Comparison of ENCODE assay signal across 1 cellular context in the genomic region with DNA sequence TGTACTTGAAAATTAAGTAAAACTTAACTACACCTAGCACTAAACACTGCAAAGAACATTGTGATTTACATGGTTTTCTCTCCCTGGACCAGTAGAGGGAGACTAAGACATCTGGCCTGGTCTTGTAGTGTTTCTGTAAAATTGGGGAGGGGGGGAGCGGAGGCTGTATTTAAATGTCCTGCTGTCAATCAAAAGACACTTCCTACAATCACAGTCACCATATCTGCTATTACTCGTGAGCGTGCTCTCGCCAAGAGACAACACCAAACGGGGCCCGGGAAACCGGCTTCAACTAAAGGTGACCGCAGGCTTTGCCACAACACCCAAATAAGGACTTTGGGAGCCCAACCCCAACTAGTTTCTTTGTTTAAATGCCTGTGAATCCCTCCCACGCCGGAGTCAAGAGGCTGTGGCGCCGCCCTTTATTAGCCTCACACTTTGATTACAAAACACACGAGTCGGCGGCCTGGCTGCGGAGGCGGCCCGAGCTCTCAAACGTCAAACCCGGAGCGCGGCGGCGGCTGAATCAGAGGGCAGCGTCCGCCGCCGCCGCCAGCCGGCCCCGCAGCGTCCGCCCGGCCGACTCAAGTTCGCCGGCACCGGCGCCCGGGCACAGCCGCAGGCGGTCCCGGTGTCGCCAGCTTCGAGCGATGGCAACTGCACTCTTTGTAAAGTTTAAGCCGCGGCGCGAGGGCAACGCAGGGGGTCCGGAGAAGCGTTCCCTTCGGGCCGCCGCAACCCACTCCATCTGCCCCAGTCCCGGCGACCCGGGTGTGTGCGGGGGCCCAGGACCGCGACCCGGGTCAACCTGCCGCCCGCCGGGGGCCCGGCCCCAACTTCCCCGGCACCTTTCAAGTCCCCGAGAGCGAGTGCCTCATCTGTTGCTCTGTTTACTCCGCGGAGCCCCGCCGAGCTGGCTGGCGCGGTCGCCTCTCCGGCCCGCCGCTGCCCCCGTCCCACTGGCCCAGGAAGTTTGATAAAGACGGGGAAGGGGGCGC.
TF ChIP-seq lines count a peak whose summit lies in the region.

No MANE protein-coding gene starts in this region.

TF ChIP-seq in K562, 482 proteins besides CTCF, POLR2A, EP300 and RAD21 (continued from another document and continues in another):
- TF ChIP-seq, protein P1, sequence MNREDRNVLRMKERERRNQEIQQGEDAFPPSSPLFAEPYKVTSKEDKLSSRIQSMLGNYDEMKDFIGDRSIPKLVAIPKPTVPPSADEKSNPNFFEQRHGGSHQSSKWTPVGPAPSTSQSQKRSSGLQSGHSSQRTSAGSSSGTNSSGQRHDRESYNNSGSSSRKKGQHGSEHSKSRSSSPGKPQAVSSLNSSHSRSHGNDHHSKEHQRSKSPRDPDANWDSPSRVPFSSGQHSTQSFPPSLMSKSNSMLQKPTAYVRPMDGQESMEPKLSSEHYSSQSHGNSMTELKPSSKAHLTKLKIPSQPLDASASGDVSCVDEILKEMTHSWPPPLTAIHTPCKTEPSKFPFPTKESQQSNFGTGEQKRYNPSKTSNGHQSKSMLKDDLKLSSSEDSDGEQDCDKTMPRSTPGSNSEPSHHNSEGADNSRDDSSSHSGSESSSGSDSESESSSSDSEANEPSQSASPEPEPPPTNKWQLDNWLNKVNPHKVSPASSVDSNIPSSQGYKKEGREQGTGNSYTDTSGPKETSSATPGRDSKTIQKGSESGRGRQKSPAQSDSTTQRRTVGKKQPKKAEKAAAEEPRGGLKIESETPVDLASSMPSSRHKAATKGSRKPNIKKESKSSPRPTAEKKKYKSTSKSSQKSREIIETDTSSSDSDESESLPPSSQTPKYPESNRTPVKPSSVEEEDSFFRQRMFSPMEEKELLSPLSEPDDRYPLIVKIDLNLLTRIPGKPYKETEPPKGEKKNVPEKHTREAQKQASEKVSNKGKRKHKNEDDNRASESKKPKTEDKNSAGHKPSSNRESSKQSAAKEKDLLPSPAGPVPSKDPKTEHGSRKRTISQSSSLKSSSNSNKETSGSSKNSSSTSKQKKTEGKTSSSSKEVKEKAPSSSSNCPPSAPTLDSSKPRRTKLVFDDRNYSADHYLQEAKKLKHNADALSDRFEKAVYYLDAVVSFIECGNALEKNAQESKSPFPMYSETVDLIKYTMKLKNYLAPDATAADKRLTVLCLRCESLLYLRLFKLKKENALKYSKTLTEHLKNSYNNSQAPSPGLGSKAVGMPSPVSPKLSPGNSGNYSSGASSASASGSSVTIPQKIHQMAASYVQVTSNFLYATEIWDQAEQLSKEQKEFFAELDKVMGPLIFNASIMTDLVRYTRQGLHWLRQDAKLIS (CRISPR knock-in tag; IDR thresholded peaks at IDR 0.05), result 0 out of 2 replicates have a peak, but pooled peaks have one; percentile 13
- TF ChIP-seq PHF21A (IDR thresholded peaks at IDR 0.05; ENCODE audit: borderline replicate concordance, low read depth), result peak; percentile 99
- TF ChIP-seq, protein P2, sequence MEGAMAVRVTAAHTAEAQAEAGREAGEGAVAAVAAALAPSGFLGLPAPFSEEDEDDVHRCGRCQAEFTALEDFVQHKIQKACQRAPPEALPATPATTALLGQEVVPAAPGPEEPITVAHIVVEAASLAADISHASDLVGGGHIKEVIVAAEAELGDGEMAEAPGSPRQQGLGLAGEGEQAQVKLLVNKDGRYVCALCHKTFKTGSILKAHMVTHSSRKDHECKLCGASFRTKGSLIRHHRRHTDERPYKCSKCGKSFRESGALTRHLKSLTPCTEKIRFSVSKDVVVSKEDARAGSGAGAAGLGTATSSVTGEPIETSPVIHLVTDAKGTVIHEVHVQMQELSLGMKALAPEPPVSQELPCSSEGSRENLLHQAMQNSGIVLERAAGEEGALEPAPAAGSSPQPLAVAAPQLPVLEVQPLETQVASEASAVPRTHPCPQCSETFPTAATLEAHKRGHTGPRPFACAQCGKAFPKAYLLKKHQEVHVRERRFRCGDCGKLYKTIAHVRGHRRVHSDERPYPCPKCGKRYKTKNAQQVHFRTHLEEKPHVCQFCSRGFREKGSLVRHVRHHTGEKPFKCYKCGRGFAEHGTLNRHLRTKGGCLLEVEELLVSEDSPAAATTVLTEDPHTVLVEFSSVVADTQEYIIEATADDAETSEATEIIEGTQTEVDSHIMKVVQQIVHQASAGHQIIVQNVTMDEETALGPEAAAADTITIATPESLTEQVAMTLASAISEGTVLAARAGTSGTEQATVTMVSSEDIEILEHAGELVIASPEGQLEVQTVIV (CRISPR knock-in tag; IDR thresholded peaks at IDR 0.05; ENCODE audit: borderline replicate concordance), result no peak
- TF ChIP-seq MECOM (CRISPR knock-in tag; IDR thresholded peaks at IDR 0.05), result peak; percentile 24; the same call in 1 of the 2 replicates
- TF ChIP-seq SMAD1 (IDR thresholded peaks at IDR 0.05; ENCODE audit: low read depth, low read length, partially characterized antibody), result peak; percentile 20
- TF ChIP-seq BCOR (IDR thresholded peaks at IDR 0.05), result peak; percentile 90
- TF ChIP-seq, protein P3, sequence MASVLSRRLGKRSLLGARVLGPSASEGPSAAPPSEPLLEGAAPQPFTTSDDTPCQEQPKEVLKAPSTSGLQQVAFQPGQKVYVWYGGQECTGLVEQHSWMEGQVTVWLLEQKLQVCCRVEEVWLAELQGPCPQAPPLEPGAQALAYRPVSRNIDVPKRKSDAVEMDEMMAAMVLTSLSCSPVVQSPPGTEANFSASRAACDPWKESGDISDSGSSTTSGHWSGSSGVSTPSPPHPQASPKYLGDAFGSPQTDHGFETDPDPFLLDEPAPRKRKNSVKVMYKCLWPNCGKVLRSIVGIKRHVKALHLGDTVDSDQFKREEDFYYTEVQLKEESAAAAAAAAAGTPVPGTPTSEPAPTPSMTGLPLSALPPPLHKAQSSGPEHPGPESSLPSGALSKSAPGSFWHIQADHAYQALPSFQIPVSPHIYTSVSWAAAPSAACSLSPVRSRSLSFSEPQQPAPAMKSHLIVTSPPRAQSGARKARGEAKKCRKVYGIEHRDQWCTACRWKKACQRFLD (CRISPR knock-in tag; IDR thresholded peaks at IDR 0.05), result peak; percentile 90
- TF ChIP-seq MTA3 (IDR thresholded peaks at IDR 0.05; ENCODE audit: borderline replicate concordance), result peak; percentile 67; the same call in 1 of the 2 replicates
- no peak for TF ChIP-seq JUNB (CRISPR knock-in tag; conservative IDR thresholded peaks at IDR 0.05)
- no peak for TF ChIP-seq NFXL1 (CRISPR knock-in tag; IDR thresholded peaks at IDR 0.05)
- TF ChIP-seq FOXP1 (CRISPR knock-in tag; IDR thresholded peaks at IDR 0.05), result peak; percentile 79; the same call in 1 of the 2 replicates
- TF ChIP-seq FOXM1 (IDR thresholded peaks at IDR 0.05; ENCODE audit: low read depth), result peak; percentile 60
- no peak; the same call in 1 of the 2 replicates for TF ChIP-seq FOXM1 (CRISPR knock-in tag; IDR thresholded peaks at IDR 0.05; ENCODE audit: low read depth)
- TF ChIP-seq CEBPG (CRISPR knock-in tag; IDR thresholded peaks at IDR 0.05), result no peak
- TF ChIP-seq CEBPG (tag; conservative IDR thresholded peaks at IDR 0.05 in 1 of 2, IDR thresholded peaks at IDR 0.05 in 1 of 2), result peak in 1 of 2 experiments; percentile 40; a peak in 1 of 4 replicates
- TF ChIP-seq ETV1 (tag; conservative IDR thresholded peaks at IDR 0.05; ENCODE audit: low read depth), result 0 out of 2 replicates have a peak, but pooled peaks have one; percentile 32
- TF ChIP-seq LEF1 (IDR thresholded peaks at IDR 0.05), result peak; percentile 70
- TF ChIP-seq SIN3A (IDR thresholded peaks at IDR 0.05; ENCODE audit: borderline replicate concordance in 2 of 2, control insufficient read depth in 1 of 2, low read depth in 2 of 2, low read length in 2 of 2), result peak; percentile 8 to 60; a peak in 2 of 4 replicates
- TF ChIP-seq, protein P4, sequence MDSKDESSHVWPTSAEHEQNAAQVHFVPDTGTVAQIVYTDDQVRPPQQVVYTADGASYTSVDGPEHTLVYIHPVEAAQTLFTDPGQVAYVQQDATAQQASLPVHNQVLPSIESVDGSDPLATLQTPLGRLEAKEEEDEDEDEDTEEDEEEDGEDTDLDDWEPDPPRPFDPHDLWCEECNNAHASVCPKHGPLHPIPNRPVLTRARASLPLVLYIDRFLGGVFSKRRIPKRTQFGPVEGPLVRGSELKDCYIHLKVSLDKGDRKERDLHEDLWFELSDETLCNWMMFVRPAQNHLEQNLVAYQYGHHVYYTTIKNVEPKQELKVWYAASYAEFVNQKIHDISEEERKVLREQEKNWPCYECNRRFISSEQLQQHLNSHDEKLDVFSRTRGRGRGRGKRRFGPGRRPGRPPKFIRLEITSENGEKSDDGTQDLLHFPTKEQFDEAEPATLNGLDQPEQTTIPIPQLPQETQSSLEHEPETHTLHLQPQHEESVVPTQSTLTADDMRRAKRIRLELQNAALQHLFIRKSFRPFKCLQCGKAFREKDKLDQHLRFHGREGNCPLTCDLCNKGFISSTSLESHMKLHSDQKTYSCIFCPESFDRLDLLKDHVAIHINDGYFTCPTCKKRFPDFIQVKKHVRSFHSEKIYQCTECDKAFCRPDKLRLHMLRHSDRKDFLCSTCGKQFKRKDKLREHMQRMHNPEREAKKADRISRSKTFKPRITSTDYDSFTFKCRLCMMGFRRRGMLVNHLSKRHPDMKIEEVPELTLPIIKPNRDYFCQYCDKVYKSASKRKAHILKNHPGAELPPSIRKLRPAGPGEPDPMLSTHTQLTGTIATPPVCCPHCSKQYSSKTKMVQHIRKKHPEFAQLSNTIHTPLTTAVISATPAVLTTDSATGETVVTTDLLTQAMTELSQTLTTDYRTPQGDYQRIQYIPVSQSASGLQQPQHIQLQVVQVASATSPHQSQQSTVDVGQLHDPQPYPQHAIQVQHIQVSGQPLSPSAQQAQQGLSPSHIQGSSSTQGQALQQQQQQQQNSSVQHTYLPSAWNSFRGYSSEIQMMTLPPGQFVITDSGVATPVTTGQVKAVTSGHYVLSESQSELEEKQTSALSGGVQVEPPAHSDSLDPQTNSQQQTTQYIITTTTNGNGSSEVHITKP (IDR thresholded peaks at IDR 0.05; ENCODE audit: partially characterized antibody), result peak; percentile 32
- 0 out of 2 replicates have a peak, but pooled peaks have one; percentile 8 for TF ChIP-seq KHSRP (IDR thresholded peaks at IDR 0.05)
- TF ChIP-seq, protein P5, sequence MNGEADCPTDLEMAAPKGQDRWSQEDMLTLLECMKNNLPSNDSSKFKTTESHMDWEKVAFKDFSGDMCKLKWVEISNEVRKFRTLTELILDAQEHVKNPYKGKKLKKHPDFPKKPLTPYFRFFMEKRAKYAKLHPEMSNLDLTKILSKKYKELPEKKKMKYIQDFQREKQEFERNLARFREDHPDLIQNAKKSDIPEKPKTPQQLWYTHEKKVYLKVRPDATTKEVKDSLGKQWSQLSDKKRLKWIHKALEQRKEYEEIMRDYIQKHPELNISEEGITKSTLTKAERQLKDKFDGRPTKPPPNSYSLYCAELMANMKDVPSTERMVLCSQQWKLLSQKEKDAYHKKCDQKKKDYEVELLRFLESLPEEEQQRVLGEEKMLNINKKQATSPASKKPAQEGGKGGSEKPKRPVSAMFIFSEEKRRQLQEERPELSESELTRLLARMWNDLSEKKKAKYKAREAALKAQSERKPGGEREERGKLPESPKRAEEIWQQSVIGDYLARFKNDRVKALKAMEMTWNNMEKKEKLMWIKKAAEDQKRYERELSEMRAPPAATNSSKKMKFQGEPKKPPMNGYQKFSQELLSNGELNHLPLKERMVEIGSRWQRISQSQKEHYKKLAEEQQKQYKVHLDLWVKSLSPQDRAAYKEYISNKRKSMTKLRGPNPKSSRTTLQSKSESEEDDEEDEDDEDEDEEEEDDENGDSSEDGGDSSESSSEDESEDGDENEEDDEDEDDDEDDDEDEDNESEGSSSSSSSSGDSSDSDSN (IDR thresholded peaks at IDR 0.05; ENCODE audit: borderline replicate concordance in 1 of 2, low read depth in 2 of 2, low read length in 2 of 2), result peak in 1 of 2 experiments; percentile 75; a peak in 1 of 4 replicates
- peak; percentile 86 for TF ChIP-seq CXXC5 (CRISPR knock-in tag; IDR thresholded peaks at IDR 0.05)
- peak; percentile 88; the same call in 1 of the 2 replicates for TF ChIP-seq PHB (CRISPR knock-in tag; IDR thresholded peaks at IDR 0.05)
- no peak for TF ChIP-seq NUFIP1 (IDR thresholded peaks at IDR 0.05; ENCODE audit: partially characterized antibody)
- TF ChIP-seq CBX2 (IDR thresholded peaks at IDR 0.05; ENCODE audit: insufficient read depth, low read length, poor library complexity, severe bottlenecking), result no peak
- TF ChIP-seq BRCA1 (IDR thresholded peaks at IDR 0.05), result no peak
- 0 out of 2 replicates have a peak, but pooled peaks have one; percentile 89 for TF ChIP-seq BRCA1 (CRISPR knock-in tag; IDR thresholded peaks at IDR 0.05)
- TF ChIP-seq NONO (IDR thresholded peaks at IDR 0.05; ENCODE audit: low read depth in 2 of 2, low read length in 1 of 2), result peak; percentile 72 to 76; a peak in 2 of 4 replicates
- TF ChIP-seq, protein P6, sequence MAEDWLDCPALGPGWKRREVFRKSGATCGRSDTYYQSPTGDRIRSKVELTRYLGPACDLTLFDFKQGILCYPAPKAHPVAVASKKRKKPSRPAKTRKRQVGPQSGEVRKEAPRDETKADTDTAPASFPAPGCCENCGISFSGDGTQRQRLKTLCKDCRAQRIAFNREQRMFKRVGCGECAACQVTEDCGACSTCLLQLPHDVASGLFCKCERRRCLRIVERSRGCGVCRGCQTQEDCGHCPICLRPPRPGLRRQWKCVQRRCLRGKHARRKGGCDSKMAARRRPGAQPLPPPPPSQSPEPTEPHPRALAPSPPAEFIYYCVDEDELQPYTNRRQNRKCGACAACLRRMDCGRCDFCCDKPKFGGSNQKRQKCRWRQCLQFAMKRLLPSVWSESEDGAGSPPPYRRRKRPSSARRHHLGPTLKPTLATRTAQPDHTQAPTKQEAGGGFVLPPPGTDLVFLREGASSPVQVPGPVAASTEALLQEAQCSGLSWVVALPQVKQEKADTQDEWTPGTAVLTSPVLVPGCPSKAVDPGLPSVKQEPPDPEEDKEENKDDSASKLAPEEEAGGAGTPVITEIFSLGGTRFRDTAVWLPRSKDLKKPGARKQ (CRISPR knock-in tag; IDR thresholded peaks at IDR 0.05), result no peak
- TF ChIP-seq, protein P7, sequence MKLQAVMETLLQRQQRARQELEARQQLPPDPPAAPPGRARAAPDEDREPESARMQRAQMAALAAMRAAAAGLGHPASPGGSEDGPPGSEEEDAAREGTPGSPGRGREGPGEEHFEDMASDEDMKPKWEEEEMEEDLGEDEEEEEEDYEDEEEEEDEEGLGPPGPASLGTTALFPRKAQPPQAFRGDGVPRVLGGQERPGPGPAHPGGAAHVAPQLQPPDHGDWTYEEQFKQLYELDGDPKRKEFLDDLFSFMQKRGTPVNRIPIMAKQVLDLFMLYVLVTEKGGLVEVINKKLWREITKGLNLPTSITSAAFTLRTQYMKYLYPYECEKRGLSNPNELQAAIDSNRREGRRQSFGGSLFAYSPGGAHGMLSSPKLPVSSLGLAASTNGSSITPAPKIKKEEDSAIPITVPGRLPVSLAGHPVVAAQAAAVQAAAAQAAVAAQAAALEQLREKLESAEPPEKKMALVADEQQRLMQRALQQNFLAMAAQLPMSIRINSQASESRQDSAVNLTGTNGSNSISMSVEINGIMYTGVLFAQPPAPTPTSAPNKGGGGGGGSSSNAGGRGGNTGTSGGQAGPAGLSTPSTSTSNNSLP (IDR thresholded peaks at IDR 0.05; ENCODE audit: borderline replicate concordance, low read depth, low read length), result peak; percentile 93; the same call in 1 of the 2 replicates
- TF ChIP-seq, protein P8, sequence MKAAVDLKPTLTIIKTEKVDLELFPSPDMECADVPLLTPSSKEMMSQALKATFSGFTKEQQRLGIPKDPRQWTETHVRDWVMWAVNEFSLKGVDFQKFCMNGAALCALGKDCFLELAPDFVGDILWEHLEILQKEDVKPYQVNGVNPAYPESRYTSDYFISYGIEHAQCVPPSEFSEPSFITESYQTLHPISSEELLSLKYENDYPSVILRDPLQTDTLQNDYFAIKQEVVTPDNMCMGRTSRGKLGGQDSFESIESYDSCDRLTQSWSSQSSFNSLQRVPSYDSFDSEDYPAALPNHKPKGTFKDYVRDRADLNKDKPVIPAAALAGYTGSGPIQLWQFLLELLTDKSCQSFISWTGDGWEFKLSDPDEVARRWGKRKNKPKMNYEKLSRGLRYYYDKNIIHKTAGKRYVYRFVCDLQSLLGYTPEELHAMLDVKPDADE (conservative IDR thresholded peaks at IDR 0.05; ENCODE audit: control insufficient read depth, low read depth, low read length), result peak; percentile 38; the same call in 1 of the 2 replicates
